Comparison of ENCODE assay signal across 11 cellular contexts in the genomic region with DNA sequence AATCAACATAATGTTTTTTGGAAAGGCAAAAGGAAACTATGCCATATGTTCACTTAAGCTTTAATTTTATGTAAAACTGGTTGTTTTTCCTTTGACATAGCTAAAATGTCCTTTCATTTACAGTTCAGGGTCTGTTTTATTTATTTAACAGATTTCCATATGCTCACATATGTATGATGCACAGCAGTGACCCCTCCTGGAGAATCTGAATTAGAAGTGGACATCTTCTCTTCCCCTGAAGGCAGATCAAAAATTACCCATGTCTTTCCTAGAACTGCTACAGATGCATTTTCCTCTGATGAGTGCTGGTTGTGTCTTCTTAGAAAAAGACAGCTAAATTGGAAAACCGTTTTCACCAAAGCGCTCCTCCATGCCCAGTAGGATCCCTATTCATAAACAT.
DNase-seq lines count a peak whose midpoint lies in the region; ATAC-seq, FAIRE-seq and TF ChIP-seq lines count a peak whose summit lies in the region.
"Had no signal": no experiment of that assay in that cellular context is flagged by ENCODE, and none has a peak within 500 bp of the region (broad histone marks: within the 10 kb centered on the region; RNA-seq: fewer than 3 reads in every experiment).

No MANE protein-coding gene starts in this region.

- POLR2A ChIA-PET in GM12878 (lab: Charles Lee) = no interaction called here

- no peaks in the 10 kb centered on the region for H3K4me1 ChIP-seq in GM12878 (ENCODE audit: control insufficient read depth, insufficient read depth, low read length)
- no peaks in the 10 kb centered on the region for H3K4me1 ChIP-seq in stomach

- H3K27me3 ChIP-seq in GM12878 (replicated peaks in 1 of 2; ENCODE audit: control insufficient read depth in 2 of 2, insufficient read depth in 2 of 2, low read length in 1 of 2) = no peaks in the 10 kb centered on the region
- H3K27me3 ChIP-seq in stomach = no peaks in the 10 kb centered on the region

- TF ChIP-seq POLR2A in GM12878 (IDR thresholded peaks at IDR 0.05; ENCODE audit: low read depth, low read length) (no peak), stomach (IDR thresholded peaks at IDR 0.05) (no peak)

- H3K9me3 ChIP-seq in GM12878 (replicated peaks; ENCODE audit: control insufficient read depth, insufficient read depth, low read length) (no peaks in the 10 kb centered on the region), stomach (no peaks in the 10 kb centered on the region)

- no peaks in the 10 kb centered on the region for H3K79me2 ChIP-seq in GM12878 (ENCODE audit: control insufficient read depth, insufficient read depth, low read length)

- SMC1A ChIA-PET in GM12878 (lab: Charles Lee; ENCODE audit: uncharacterized antibody, unreplicated experiment) = interaction anchor here (0.8 to 1.2 kb wide), 4 partner anchors 11 to 256 kb away, joined by 3 to 4 read pairs (median 3); no protein-coding TSS in a partner anchor

- BruUV-seq in GM12878 (replicated peaks; lab: Mats Ljungman, UMichigan) = no TSS peak

- H3K9ac ChIP-seq in GM12878 (ENCODE audit: control insufficient read depth, insufficient read depth, low read length) = no peak overlapping the region
- H3K9ac ChIP-seq: KMS-11 had no signal

- peak; percentile 71 for FAIRE-seq in GM12878 (lab: Jason Lieb, UNC)

- intact Hi-C loops in GM12878 (cut with micrococcal nuclease; ENCODE audit: unreplicated experiment) = no loop called here
- intact Hi-C loops in stomach (cut with DNase I; ENCODE audit: low total_unique reads) = no loop called here

- peak; percentile 48; the same call in 1 of the 3 replicates for ATAC-seq in GM12878
- no peak for ATAC-seq in GM19035 (IDR thresholded peaks at IDR 0.05; ENCODE audit: unreplicated experiment)

- TF ChIP-seq CTCF in LNCaP clone FGC (IDR thresholded peaks at IDR 0.05; ENCODE audit: control insufficient read depth, extremely low read depth, insufficient read depth) (peak; percentile 62), GM12878 (IDR thresholded peaks at IDR 0.05 in 2 of 3, conservative IDR thresholded peaks at IDR 0.05 in 1 of 3; ENCODE audit: control insufficient read depth in 2 of 3, extremely low read depth in 1 of 3, insufficient read depth in 1 of 3, low read depth in 3 of 3, low read length in 3 of 3) (peak; percentile 16 to 35 (median 20); a peak in 2 of 6 replicates), retinal pigment epithelial cell (conservative IDR thresholded peaks at IDR 0.05; ENCODE audit: low read depth, low read length) (peak; percentile 58), stomach (IDR thresholded peaks at IDR 0.05) (peak in 2 of 7 experiments; percentile 12 to 21)

- H2AFZ ChIP-seq in GM12878 (ENCODE audit: control insufficient read depth, low read depth, low read length) = no peak overlapping the region

- H4K20me1 ChIP-seq in GM12878 (ENCODE audit: control insufficient read depth, insufficient read depth) = no peaks in the 10 kb centered on the region

- in situ Hi-C loops in GM12878 (cut with MboI) = no loop called here

- DNase-seq in NCI-H510A treated with DMSO at 0.1 percent for 48 hours (lab: John Stamatoyannopoulos, UW) (peak; percentile 3), NCI-H510A (lab: John Stamatoyannopoulos, UW) (no peak), LNCaP clone FGC (ENCODE audit: low read depth) (peak; percentile 6), GM12878 (ENCODE audit: low read depth, low spot score) (no peak), retinal pigment epithelial cell (ENCODE audit: low read depth) (no peak), putamen (ENCODE audit: low spot score) (no peak), stomach (no peak)
- DNase-seq: activated CD4-positive, alpha-beta T cell treated with anti-CD3 and anti-CD28 coated beads, Interleukin-2, amount 10 ng/mL, durations not matched to agents 7 days and 5 days; effector CD8-positive, alpha-beta T cell had no signal

- H3K27ac ChIP-seq in GM12878 (ENCODE audit: control insufficient read depth, insufficient read depth) (no peak overlapping the region), stomach (no peak overlapping the region)
- H3K27ac ChIP-seq: KMS-11 had no signal

- CTCF ChIA-PET in GM12878 (lab: Yijun Ruan, JAX) = interaction anchor here (0.6 to 4.9 kb wide), 7 partner anchors 10 to 1090 kb away, joined by 3 to 30 read pairs (median 5); no protein-coding TSS in a partner anchor

- H3K4me2 ChIP-seq in GM12878 (ENCODE audit: control insufficient read depth, insufficient read depth) = no peak overlapping the region
- H3K4me2 ChIP-seq: KMS-11 had no signal

- 32% methylated on average over 2 of the region's 2 CpGs for WGBS in GM12878 (ENCODE audit: insufficient coverage, insufficient replicate concordance, low lambda C conversion rate, missing lambda C conversion rate)
- WGBS in stomach, 5 donors = 37 to 89% (median 59%) methylated on average over 2 of the region's 2 CpGs

- H3K4me3 ChIP-seq in LNCaP clone FGC (ENCODE audit: low read depth, low read length) = no peak overlapping the region
- H3K4me3 ChIP-seq in GM12878 = no peak overlapping the region
- no peak overlapping the region for H3K4me3 ChIP-seq in retinal pigment epithelial cell (ENCODE audit: low read length)
- H3K4me3 ChIP-seq in stomach = no peak overlapping the region

- TF ChIP-seq RAD21 in GM12878 (IDR thresholded peaks at IDR 0.05; ENCODE audit: insufficient read depth, low read depth, low read length) = peak; percentile 46

- TF ChIP-seq EP300 in GM12878 (IDR thresholded peaks at IDR 0.05; ENCODE audit: borderline replicate concordance in 1 of 2, control insufficient read depth in 1 of 2, low read depth in 2 of 2, low read length in 2 of 2) (no peak), stomach (IDR thresholded peaks at IDR 0.05) (no peak)

- H3K36me3 ChIP-seq in GM12878 (ENCODE audit: control insufficient read depth in 2 of 2, insufficient read depth in 2 of 2, low read length in 1 of 2) = no peaks in the 10 kb centered on the region
- no peaks in the 10 kb centered on the region for H3K36me3 ChIP-seq in stomach

- RAD21 ChIA-PET in GM12878 (lab: Charles Lee; ENCODE audit: unreplicated experiment) = interaction anchor here (0.9 kb wide), 1 partner anchor 26 kb away, joined by 3 read pairs; no protein-coding TSS in a partner anchor

TF ChIP-seq in GM12878, 131 proteins besides CTCF, POLR2A, EP300 and RAD21:
- TF ChIP-seq SMC3 (IDR thresholded peaks at IDR 0.05; ENCODE audit: borderline replicate concordance, low read length) (peak; percentile 22; the same call in 1 of the 2 replicates), ASH2L (IDR thresholded peaks at IDR 0.05; ENCODE audit: borderline replicate concordance, low read depth) (no peak), PKNOX1 (IDR thresholded peaks at IDR 0.05) (no peak), JUNB (IDR thresholded peaks at IDR 0.05) (no peak), STAT3 (IDR thresholded peaks at IDR 0.05; ENCODE audit: low read depth, low read length) (no peak)
TF ChIP-seq in GM12878: peak in this region for 1.

Comparison
In these comparisons a context has a peak if more than half of its experiments do, and no peak if none do; other contexts are left out.
1. DNase-seq: peak in NCI-H510A treated with DMSO at 0.1 percent for 48 hours (single experiment) and LNCaP clone FGC (single experiment); none in NCI-H510A (single experiment), GM12878 (single experiment), retinal pigment epithelial cell (single experiment), putamen (single experiment) and stomach (single experiment).